Comparison of ENCODE assay signal across 11 cellular contexts in genomic region chr12:107379852-107380567, GRCh38.
DNase-seq lines count a peak whose midpoint lies in the region; ATAC-seq, FAIRE-seq and TF ChIP-seq lines count a peak whose summit lies in the region.
"Had no signal": no experiment of that assay in that cellular context is flagged by ENCODE, and none has a peak within 500 bp of the region (broad histone marks: within the 10 kb centered on the region; RNA-seq: fewer than 3 reads in every experiment).

No MANE protein-coding gene starts in this region.

- DNase-seq in GM23338 (ENCODE audit: low spot score) (no peak), NCI-H345 treated with DMSO at 0.1 percent for 48 hours (lab: John Stamatoyannopoulos, UW; ENCODE audit: unreplicated experiment) (peak; percentile 49), small intestine (peak; percentile 54)
- no peak for DNase-seq in effector CD8-positive, alpha-beta T cell (lab: John Stamatoyannopoulos, UW)
- DNase-seq: activated CD4-positive, alpha-beta memory T cell treated with anti-CD3 and anti-CD28 coated beads for 36 hours; heart left ventricle; naive B cell had no signal

- WGBS in small intestine, 3 donors, result 10 to 34% (median 25%) methylated on average over 12 to 15 of the region's 15 CpGs

- no peak overlapping the region for H3K4me3 Mint-ChIP-seq in GM23338
- H3K4me3 Mint-ChIP-seq: activated CD4-positive, alpha-beta memory T cell treated with anti-CD3 and anti-CD28 coated beads for 36 hours; naive B cell had no signal

- H3K9me2 ChIP-seq in GM23338 (ENCODE audit: insufficient read depth), result no peaks in the 10 kb centered on the region

- no peaks in the 10 kb centered on the region for H3K9me3 ChIP-seq in small intestine (ENCODE audit: control insufficient read depth, low read depth)
- H3K9me3 ChIP-seq: heart left ventricle had no signal

- H3K36me3 ChIP-seq in GM23338 (ENCODE audit: insufficient read depth) (no peaks in the 10 kb centered on the region), small intestine (ENCODE audit: control insufficient read depth in 2 of 2, insufficient read depth in 2 of 2, low read length in 2 of 2) (no peaks in the 10 kb centered on the region)
- H3K36me3 ChIP-seq: heart left ventricle had no signal

- no peak overlapping the region for H3K27ac Mint-ChIP-seq in GM23338
- H3K27ac Mint-ChIP-seq: activated CD4-positive, alpha-beta memory T cell treated with anti-CD3 and anti-CD28 coated beads for 36 hours had no signal

- peaks cover 1% of the 10 kb centered on the region for H3K27me3 Mint-ChIP-seq in GM23338 (ENCODE audit: insufficient read depth, low read depth, poor library complexity)
- H3K27me3 Mint-ChIP-seq: activated CD4-positive, alpha-beta memory T cell treated with anti-CD3 and anti-CD28 coated beads for 36 hours had no signal

- no peaks in the 10 kb centered on the region for H3K27me3 ChIP-seq in GM23338 (ENCODE audit: insufficient read depth)
- no peaks in the 10 kb centered on the region for H3K27me3 ChIP-seq in small intestine (ENCODE audit: control insufficient read depth in 2 of 2, insufficient read depth in 2 of 2, low read length in 2 of 2)
- H3K27me3 ChIP-seq: heart left ventricle had no signal

- no peak for TF ChIP-seq CTCF in GM23338 (conservative IDR thresholded peaks at IDR 0.05; ENCODE audit: low read depth in 2 of 2)

- H3K9me3 Mint-ChIP-seq in GM23338, result peaks cover 2% of the 10 kb centered on the region; the same call in 1 of the 3 replicates
- H3K9me3 Mint-ChIP-seq: activated CD4-positive, alpha-beta memory T cell treated with anti-CD3 and anti-CD28 coated beads for 36 hours; naive B cell had no signal

- H3K27ac ChIP-seq in GM23338 (ENCODE audit: low read depth) (no peak overlapping the region), small intestine (ENCODE audit: low read depth in 1 of 2, low read length in 1 of 2) (no peak overlapping the region)
- H3K27ac ChIP-seq: heart left ventricle had no signal

- H3K4me1 ChIP-seq in GM23338 (ENCODE audit: insufficient read depth), result peaks cover 8% of the 10 kb centered on the region
- H3K4me1 ChIP-seq in small intestine (ENCODE audit: control insufficient read depth in 2 of 2, insufficient read depth in 1 of 2, low read depth in 1 of 2, low read length in 1 of 2), result no peaks in the 10 kb centered on the region
- H3K4me1 ChIP-seq: heart left ventricle had no signal

- peaks cover 19% of the 10 kb centered on the region for H3K4me1 Mint-ChIP-seq in GM23338
- H3K4me1 Mint-ChIP-seq: naive B cell had no signal

- ATAC-seq in GM23338 (no peak), SK-N-SH treated with all-trans-retinoic acid at 6 μM for 48 hours (no peak), HG03469 (IDR thresholded peaks at IDR 0.05; ENCODE audit: unreplicated experiment) (no peak)
- ATAC-seq in activated CD4-positive, CD25-positive, alpha-beta regulatory T cell treated with anti-CD3 and anti-CD28 coated beads, Interleukin-2, amount 50 U/mL, for 24 hours, result no peak
- ATAC-seq: heart left ventricle had no signal

- FAIRE-seq in endometrium (lab: Jason Lieb, UNC) (peak; percentile 97), small intestine (lab: Jason Lieb, UNC) (no peak)

- H3K36me3 Mint-ChIP-seq in GM23338 (ENCODE audit: low read depth), result no peaks in the 10 kb centered on the region
- H3K36me3 Mint-ChIP-seq: activated CD4-positive, alpha-beta memory T cell treated with anti-CD3 and anti-CD28 coated beads for 36 hours; naive B cell had no signal

- no peaks in the 10 kb centered on the region for H4K20me1 ChIP-seq in GM23338 (replicated peaks; ENCODE audit: insufficient read depth)

- H3K79me2 ChIP-seq in GM23338 (replicated peaks; ENCODE audit: insufficient read depth), result no peaks in the 10 kb centered on the region

- H3K4me2 ChIP-seq in GM23338, result peak overlapping the region; percentile 35; the same call in 1 of the 2 replicates

- no peak overlapping the region for H3K4me3 ChIP-seq in GM23338
- no peak overlapping the region for H3K4me3 ChIP-seq in small intestine (ENCODE audit: low read depth in 1 of 2, low read length in 2 of 2)
- H3K4me3 ChIP-seq: heart left ventricle had no signal

- H3F3A ChIP-seq in GM23338 (replicated peaks; ENCODE audit: low read depth), result no peaks in the 10 kb centered on the region

- H2AFZ ChIP-seq in GM23338, result no peak overlapping the region

TF ChIP-seq in GM23338, 12 proteins besides CTCF, POLR2A, EP300 and RAD21 (continues in another document):
- TF ChIP-seq EZH2 (IDR thresholded peaks at IDR 0.05; ENCODE audit: low read depth, unreplicated experiment) (no peak), CREB1 (CRISPR knock-in tag; IDR thresholded peaks at IDR 0.05; ENCODE audit: low read depth) (no peak), REST (IDR thresholded peaks at IDR 0.05; ENCODE audit: unreplicated experiment) (no peak), NANOG (IDR thresholded peaks at IDR 0.05; ENCODE audit: borderline replicate concordance) (no peak), JUNB (IDR thresholded peaks at IDR 0.05; ENCODE audit: unreplicated experiment) (no peak), POLR2AphosphoS5 (IDR thresholded peaks at IDR 0.05; ENCODE audit: low read depth) (no peak), EZH2phosphoT487 (IDR thresholded peaks at IDR 0.05; ENCODE audit: unreplicated experiment) (no peak), STAT1 (IDR thresholded peaks at IDR 0.05; ENCODE audit: unreplicated experiment) (no peak), ZNF114 (CRISPR knock-in tag; IDR thresholded peaks at IDR 0.05) (no peak)

TF ChIP-seq in SK-N-SH treated with all-trans-retinoic acid at 6 μM for 48 hours, 23 proteins besides CTCF, POLR2A, EP300 and RAD21:
- TF ChIP-seq SNAI2 (CRISPR knock-in tag; IDR thresholded peaks at IDR 0.05) (no peak), ZC3H10 (CRISPR knock-in tag; IDR thresholded peaks at IDR 0.05) (no peak), ZFP30 (CRISPR knock-in tag; IDR thresholded peaks at IDR 0.05) (no peak), GLIS3 (CRISPR knock-in tag; IDR thresholded peaks at IDR 0.05) (no peak), POU6F1 (CRISPR knock-in tag; IDR thresholded peaks at IDR 0.05; ENCODE audit: borderline replicate concordance, low read depth) (no peak), TOX (CRISPR knock-in tag; IDR thresholded peaks at IDR 0.05; ENCODE audit: borderline replicate concordance) (no peak), ZNF70 (CRISPR knock-in tag; IDR thresholded peaks at IDR 0.05) (no peak), ESRRG (CRISPR knock-in tag; IDR thresholded peaks at IDR 0.05) (no peak), CSRNP3 (CRISPR knock-in tag; IDR thresholded peaks at IDR 0.05) (no peak), PPARA (CRISPR knock-in tag; IDR thresholded peaks at IDR 0.05; ENCODE audit: borderline replicate concordance) (no peak), CSDC2 (CRISPR knock-in tag; IDR thresholded peaks at IDR 0.05) (no peak), ZFP3 (CRISPR knock-in tag; IDR thresholded peaks at IDR 0.05) (no peak), ZNF565 (CRISPR knock-in tag; conservative IDR thresholded peaks at IDR 0.05; ENCODE audit: low read depth) (no peak), RARB (CRISPR knock-in tag; IDR thresholded peaks at IDR 0.05) (no peak), ISL1 (CRISPR knock-in tag; IDR thresholded peaks at IDR 0.05) (no peak), PATZ1 (CRISPR knock-in tag; IDR thresholded peaks at IDR 0.05; ENCODE audit: borderline replicate concordance) (no peak), BACH2 (CRISPR knock-in tag; IDR thresholded peaks at IDR 0.05; ENCODE audit: borderline replicate concordance) (no peak), ARNTL (CRISPR knock-in tag; IDR thresholded peaks at IDR 0.05; ENCODE audit: borderline replicate concordance, low read depth) (no peak)
TF ChIP-seq in SK-N-SH treated with all-trans-retinoic acid at 6 μM for 48 hours: peak in this region for 0.

Comparison
In these comparisons a context has a peak if more than half of its experiments do, and no peak if none do; other contexts are left out.
1. DNase-seq: peak in NCI-H345 treated with DMSO at 0.1 percent for 48 hours (single experiment) and small intestine (single experiment); none in GM23338 (single experiment) and effector CD8-positive, alpha-beta T cell (single experiment).